ENCODE assay signal across 16 cellular contexts in genomic region chr2:57850415-57851130, GRCh38.
DNase-seq lines count a peak whose midpoint lies in the region; ATAC-seq, FAIRE-seq and TF ChIP-seq lines count a peak whose summit lies in the region.
"Had no signal": no experiment of that assay in that cellular context is flagged by ENCODE, and none has a peak within 500 bp of the region (broad histone marks: within the 10 kb centered on the region; RNA-seq: fewer than 3 reads in every experiment).

No MANE protein-coding gene starts in this region.

- intact Hi-C loops in mucosa of descending colon (cut with DNase I, micrococcal nuclease) (no loop called here), spleen (cut with DNase I; ENCODE audit: low total_unique reads) (no loop called here)

- no peak overlapping the region for H3K27ac ChIP-seq in spleen

- ATAC-seq in mucosa of descending colon (peak; percentile 12), HG03025 (IDR thresholded peaks at IDR 0.05; ENCODE audit: low FRiP score, unreplicated experiment) (no peak), HG02885 (IDR thresholded peaks at IDR 0.05; ENCODE audit: poor library complexity, unreplicated experiment) (no peak)

- WGBS in spleen, 5 donors, result 83 to 91% (median 86%) methylated on average over 10 to 15 of the region's 15 CpGs

- TF ChIP-seq POLR2A in spleen (IDR thresholded peaks at IDR 0.05), result no peak
- TF ChIP-seq POLR2A in GM12891 (IDR thresholded peaks at IDR 0.05; ENCODE audit: low read depth, low read length), result no peak

- H3K4me1 ChIP-seq in mucosa of descending colon (ENCODE audit: low read depth) (no peaks in the 10 kb centered on the region), spleen (no peaks in the 10 kb centered on the region)

- H3K9me3 ChIP-seq in mucosa of descending colon (no peaks in the 10 kb centered on the region), spleen (peaks cover 0 to 14% (median 6%) of the 10 kb centered on the region in 8 donors)
- H3K9me3 ChIP-seq: SK-N-SH had no signal

- no peak for FAIRE-seq in GM12891 (lab: Jason Lieb, UNC)

- TF ChIP-seq CTCF in mucosa of descending colon (IDR thresholded peaks at IDR 0.05) (no peak), spleen (IDR thresholded peaks at IDR 0.05 in 8 of 11, conservative IDR thresholded peaks at IDR 0.05 in 3 of 11) (no peak)

- H3K27me3 ChIP-seq in H7 (ENCODE audit: control insufficient read depth, insufficient read depth, low read length) (no peaks in the 10 kb centered on the region), spleen (replicated peaks in 1 of 7) (no peaks in the 10 kb centered on the region)

- no peak overlapping the region for H3K4me3 ChIP-seq in H7 (ENCODE audit: insufficient read depth, low read depth, low read length)
- no peak overlapping the region for H3K4me3 ChIP-seq in mucosa of descending colon
- H3K4me3 ChIP-seq in spleen, result no peak overlapping the region

- H3K36me3 ChIP-seq in H7 (replicated peaks; ENCODE audit: control insufficient read depth, insufficient read depth, low read length) (no peaks in the 10 kb centered on the region), mucosa of descending colon (ENCODE audit: low read depth) (no peaks in the 10 kb centered on the region), spleen (no peaks in the 10 kb centered on the region)

- DNase-seq in H7 (peak; percentile 4), NCI-H69 (lab: John Stamatoyannopoulos, UW) (peak; percentile 1), mucosa of descending colon (no peak), spleen (peak; percentile 57), GM12891 (ENCODE audit: insufficient read length, low spot score) (no peak)
- DNase-seq: ACHN, GDM1, H9, MM.1S, NCI-H1105, NCI-H2081, NCI-H82, SHP77 treated with DMSO at 0.1 percent for 48 hours, SK-N-SH had no signal

TF ChIP-seq in GM12891, 5 proteins besides CTCF, POLR2A, EP300 and RAD21:
- TF ChIP-seq POLR2AphosphoS5 (IDR thresholded peaks at IDR 0.05; ENCODE audit: low read depth, low read length) (no peak), POU2F2 (IDR thresholded peaks at IDR 0.05; ENCODE audit: low read depth, low read length) (no peak), TAF1 (IDR thresholded peaks at IDR 0.05; ENCODE audit: low read depth, low read length) (no peak), SPI1 (IDR thresholded peaks at IDR 0.05; ENCODE audit: low read depth, low read length) (no peak), PAX5 (IDR thresholded peaks at IDR 0.05; ENCODE audit: insufficient read depth, low read length, severe bottlenecking) (no peak)

Comparison
In these comparisons a context has a peak if more than half of its experiments do, and no peak if none do; other contexts are left out.
1. DNase-seq: peak in H7 (single experiment), NCI-H69 (single experiment) and spleen (single experiment); none in mucosa of descending colon (0 of 3) and GM12891 (single experiment).